Comparison of ENCODE assay signal across 21 cellular contexts in genomic region chr2:32416519-32416918, GRCh38. TPM values are rescaled to one million over a fixed set of nuclear protein-coding genes. Genes with fewer than 3 reads are reported as not detected.
DNase-seq lines count a peak whose midpoint lies in the region; ATAC-seq, FAIRE-seq and TF ChIP-seq lines count a peak whose summit lies in the region.
"Had no signal": no experiment of that assay in that cellular context is flagged by ENCODE, and none has a peak within 500 bp of the region (broad histone marks: within the 10 kb centered on the region; RNA-seq: fewer than 3 reads in every experiment).

No MANE protein-coding gene starts in this region.

- H3K27me3 Mint-ChIP-seq in T-helper 17 cell, result no peaks in the 10 kb centered on the region
- H3K27me3 Mint-ChIP-seq in stimulated activated naive B cell treated with anti-CD40 and anti-IgM and Interleukin-4, amounts not matched to agents 10 μg/mL and 1 μg/mL and 100 μg/mL, for 72 hours, result no peaks in the 10 kb centered on the region
- H3K27me3 Mint-ChIP-seq: CD4-positive, alpha-beta memory T cell had no signal

- TF ChIP-seq EP300 in HepG2 (IDR thresholded peaks at IDR 0.05; ENCODE audit: low read depth in 2 of 2, low read length in 2 of 2) (no peak), HepG2 (CRISPR knock-in tag; IDR thresholded peaks at IDR 0.05; ENCODE audit: borderline replicate concordance) (no peak)

- H3K27ac Mint-ChIP-seq in T-helper 17 cell, result peak overlapping the region; percentile 37
- peak overlapping the region; percentile 51 for H3K27ac Mint-ChIP-seq in stimulated activated naive B cell treated with anti-CD40 and anti-IgM and Interleukin-4, amounts not matched to agents 10 μg/mL and 1 μg/mL and 100 μg/mL, for 72 hours
- H3K27ac Mint-ChIP-seq: GM23338, HFFc6 had no signal

- no peak overlapping the region for H3K27ac ChIP-seq in HepG2 (ENCODE audit: extremely low read length, insufficient read depth, low read length)
- no peak overlapping the region for H3K27ac ChIP-seq in right lobe of liver
- H3K27ac ChIP-seq in neutrophil, result peak overlapping the region; percentile 77

- no peaks in the 10 kb centered on the region for H4K20me1 ChIP-seq in HepG2 (ENCODE audit: insufficient read depth, low read length)

- no TSS peak for BruUV-seq in HepG2 (replicated peaks; lab: Mats Ljungman, UMichigan)

- H3K4me1 ChIP-seq in HepG2 (ENCODE audit: insufficient read depth, low read length), result no peaks in the 10 kb centered on the region
- peaks cover 0 to 7% (median 2%) of the 10 kb centered on the region in 4 donors for H3K4me1 ChIP-seq in right lobe of liver
- H3K4me1 ChIP-seq in neutrophil (ENCODE audit: control insufficient read depth in 1 of 2, insufficient read depth in 1 of 2, low read depth in 1 of 2, low read length in 1 of 2), result peaks cover 25 to 41% of the 10 kb centered on the region in 2 experiments

- H3K27me3 ChIP-seq in HepG2 (ENCODE audit: control insufficient read depth in 1 of 2, insufficient read depth in 2 of 2, low read length in 2 of 2), result no peaks in the 10 kb centered on the region
- no peaks in the 10 kb centered on the region for H3K27me3 ChIP-seq in right lobe of liver
- no peaks in the 10 kb centered on the region for H3K27me3 ChIP-seq in neutrophil

- no peak overlapping the region for H3K4me3 Mint-ChIP-seq in T-helper 17 cell
- no peak overlapping the region for H3K4me3 Mint-ChIP-seq in stimulated activated naive B cell treated with anti-CD40 and anti-IgM and Interleukin-4, amounts not matched to agents 10 μg/mL and 1 μg/mL and 100 μg/mL, for 72 hours
- H3K4me3 Mint-ChIP-seq: CD4-positive, alpha-beta memory T cell; GM23338; H9; HFFc6 had no signal

- peaks cover 33% of the 10 kb centered on the region for H3K79me2 ChIP-seq in HepG2 (ENCODE audit: insufficient read depth, low read length)

- no peak overlapping the region for H3K4me2 ChIP-seq in HepG2 (ENCODE audit: low read depth, low read length)
- H3K4me2 ChIP-seq: GM23338 had no signal

- H3K4me3 ChIP-seq in HepG2 (replicated peaks in 1 of 3; ENCODE audit: insufficient read depth in 1 of 3, low read depth in 2 of 3, low read length in 3 of 3), result no peak overlapping the region
- H3K4me3 ChIP-seq in right lobe of liver, result no peak overlapping the region
- no peak overlapping the region for H3K4me3 ChIP-seq in neutrophil (ENCODE audit: low read depth in 1 of 2, low read length in 1 of 2)
- H3K4me3 ChIP-seq: GM23338 had no signal

- DNase-seq in HepG2 (ENCODE audit: low spot score) (no peak), right lobe of liver (no peak), T-helper 17 cell (no peak), EL (no peak)
- no peak for DNase-seq in stimulated activated naive B cell treated with anti-CD40 and anti-IgM and Interleukin-4, amounts not matched to agents 10 μg/mL and 1 μg/mL and 100 μg/mL, for 72 hours
- DNase-seq: C1 segment of cervical spinal cord; Calu3; CD4-positive, alpha-beta memory T cell; COR-L47; DMS53; DMS79 treated with DMSO at 0.1 percent for 48 hours; H9; HFFc6 had no signal

- TF ChIP-seq RAD21 in HepG2 (CRISPR knock-in tag; IDR thresholded peaks at IDR 0.05), result no peak

- no peaks in the 10 kb centered on the region for H3K9me3 ChIP-seq in HepG2 (ENCODE audit: low read length)
- no peaks in the 10 kb centered on the region for H3K9me3 ChIP-seq in right lobe of liver
- no peaks in the 10 kb centered on the region for H3K9me3 ChIP-seq in T-helper 17 cell (ENCODE audit: control insufficient read depth, low read length, poor library complexity, severe bottlenecking)
- no peaks in the 10 kb centered on the region for H3K9me3 ChIP-seq in neutrophil

- H3K4me1 Mint-ChIP-seq in T-helper 17 cell, result peaks cover 17% of the 10 kb centered on the region
- peaks cover 2 to 5% of the 10 kb centered on the region in 2 donors for H3K4me1 Mint-ChIP-seq in stimulated activated naive B cell treated with anti-CD40 and anti-IgM and Interleukin-4, amounts not matched to agents 10 μg/mL and 1 μg/mL and 100 μg/mL, for 72 hours

- H3K36me3 Mint-ChIP-seq in T-helper 17 cell (ENCODE audit: low read depth), result no peaks in the 10 kb centered on the region
- peaks cover 23 to 46% of the 10 kb centered on the region in 2 donors for H3K36me3 Mint-ChIP-seq in stimulated activated naive B cell treated with anti-CD40 and anti-IgM and Interleukin-4, amounts not matched to agents 10 μg/mL and 1 μg/mL and 100 μg/mL, for 72 hours

- TF ChIP-seq CTCF in HepG2 (CRISPR knock-in tag; IDR thresholded peaks at IDR 0.05) (no peak), right lobe of liver (IDR thresholded peaks at IDR 0.05) (no peak), neutrophil (IDR thresholded peaks at IDR 0.05) (no peak)

- CTCF ChIA-PET in HepG2 (lab: Yijun Ruan, JAX; ENCODE audit: low intra/inter-chr PET ratio, low total read pairs), result no interaction called here

- no peak overlapping the region for H2AFZ ChIP-seq in HepG2 (ENCODE audit: low read length)
- H2AFZ ChIP-seq: GM23338 had no signal

- no peak for FAIRE-seq in HepG2 (lab: Jason Lieb, UNC)
- FAIRE-seq: G401.6, GM12892, GM19239 had no signal

- ATAC-seq in HepG2 (no peak), right lobe of liver (no peak), T-helper 17 cell (no peak), GM21390 (IDR thresholded peaks at IDR 0.05; ENCODE audit: unreplicated experiment) (no peak), HG02623 (IDR thresholded peaks at IDR 0.05; ENCODE audit: unreplicated experiment) (no peak)
- ATAC-seq in stimulated activated naive B cell treated with anti-CD40 and anti-IgM and Interleukin-4, amounts not matched to agents 10 μg/mL and 1 μg/mL and 100 μg/mL, for 72 hours (replicated peaks), result no peak
- ATAC-seq: GM23338, HCT116 had no signal

- intact Hi-C loops in HepG2 (cut with micrococcal nuclease; ENCODE audit: unreplicated experiment), result no loop called here
- intact Hi-C loops in right lobe of liver (cut with DNase I), result no loop called here

- POLR2A ChIA-PET in HepG2 (lab: Yijun Ruan, JAX), result no interaction called here

- H3K9me3 Mint-ChIP-seq in stimulated activated naive B cell treated with anti-CD40 and anti-IgM and Interleukin-4, amounts not matched to agents 10 μg/mL and 1 μg/mL and 100 μg/mL, for 72 hours, result no peaks in the 10 kb centered on the region
- H3K9me3 Mint-ChIP-seq: CD4-positive, alpha-beta memory T cell; GM23338; H9; HFFc6 had no signal

- in situ Hi-C loops in HepG2 (cut with HindIII; ENCODE audit: extremely low pct_ligation_motif_present, low pct_unique_long_range_greater_than_20kb), result no loop called here

- no peak overlapping the region for H3K9ac ChIP-seq in HepG2 (ENCODE audit: insufficient read depth, low read depth, low read length)

- 95% methylated on average over 1 of the region's 1 CpG for WGBS in HepG2 (ENCODE audit: low lambda C conversion rate)
- 36% methylated on average over 1 of the region's 1 CpG for WGBS in right lobe of liver (ENCODE audit: insufficient coverage, low coverage, low lambda C conversion rate, missing lambda C conversion rate)

- H3K36me3 ChIP-seq in HepG2 (replicated peaks in 1 of 2; ENCODE audit: control insufficient read depth in 1 of 2, insufficient read depth in 2 of 2, low read length in 2 of 2) (peaks cover 17 to 49% of the 10 kb centered on the region in 2 experiments), right lobe of liver (peaks cover 0 to 21% (median 13%) of the 10 kb centered on the region in 4 donors), neutrophil (peaks cover 14% of the 10 kb centered on the region)

- TF ChIP-seq POLR2A in HepG2 (IDR thresholded peaks at IDR 0.05; ENCODE audit: insufficient read depth in 1 of 2, low read depth in 2 of 2, low read length in 2 of 2), result no peak
- TF ChIP-seq POLR2A in right lobe of liver (IDR thresholded peaks at IDR 0.05), result no peak

TF ChIP-seq in HepG2, 621 proteins besides CTCF, POLR2A, EP300 and RAD21:
- TF ChIP-seq CHD2 (IDR thresholded peaks at IDR 0.05; ENCODE audit: low read depth, low read length) (no peak), HNRNPK (IDR thresholded peaks at IDR 0.05; ENCODE audit: low read depth, low read length, poor library complexity, severe bottlenecking) (peak; percentile 91), ZNF460 (CRISPR knock-in tag; IDR thresholded peaks at IDR 0.05; ENCODE audit: borderline replicate concordance) (no peak), IKZF1 (IDR thresholded peaks at IDR 0.05) (no peak), KDM1A (CRISPR knock-in tag; IDR thresholded peaks at IDR 0.05) (no peak), RBAK (CRISPR knock-in tag; IDR thresholded peaks at IDR 0.05) (no peak), ZNF629 (CRISPR knock-in tag; conservative IDR thresholded peaks at IDR 0.05) (no peak), CAMTA2 (CRISPR knock-in tag; IDR thresholded peaks at IDR 0.05; ENCODE audit: borderline replicate concordance) (no peak)

RNA-seq across cellular contexts. Expression of gene BIRC6, which starts 59.7 kb away (rescaled TPM):
- total RNA-seq in HepG2 (2016; rRNA removed; fragmentation: Illumina TruSeq; extraction: Trizol), result 120 and 158 TPM in 2 replicates
- 98.2 and 106 TPM in 2 replicates for total RNA-seq in HepG2 (2016; cell fraction: cytosol; rRNA removed; fragmentation: Illumina TruSeq; extraction: Trizol; ENCODE audit: low read depth)
- total RNA-seq in HepG2 (2016; cell fraction: insoluble cytoplasmic fraction; rRNA removed; fragmentation: Illumina TruSeq; extraction: Trizol), result 111 and 153 TPM in 2 replicates
- 68.7 and 72.0 TPM in 2 replicates for total RNA-seq in HepG2 (2016; cell fraction: membrane; rRNA removed; fragmentation: Illumina TruSeq; extraction: Trizol)
- total RNA-seq in HepG2 (2016; cell fraction: nucleus; rRNA removed; fragmentation: Illumina TruSeq; extraction: Trizol), result 178 and 187 TPM in 2 replicates
- polyA plus RNA-seq in HepG2 (2011; rRNA removed), result 64.8 and 65.6 TPM in 2 replicates
- 36.0 and 51.5 TPM in 2 replicates for polyA plus RNA-seq in HepG2 (2011; cell fraction: cytosol; rRNA removed)
- 98.6 and 106 TPM in 2 replicates for polyA plus RNA-seq in HepG2 (2011; cell fraction: nucleus; rRNA removed)
- polyA plus RNA-seq in HepG2 (2012), result 42.2 and 47.8 TPM in 2 replicates
- 2.3 and 2.4 TPM in 2 replicates for polyA plus RNA-seq in HepG2 (2016; cell fraction: cytosol; fragmentation: Illumina TruSeq; extraction: Trizol; ENCODE audit: low read depth)
- 64.2 and 67.3 TPM in 2 replicates for polyA plus RNA-seq in HepG2 (2016; cell fraction: insoluble cytoplasmic fraction; fragmentation: Illumina TruSeq; extraction: Trizol; ENCODE audit: low read depth)
- polyA plus RNA-seq in HepG2 (2016; cell fraction: membrane; fragmentation: Illumina TruSeq; extraction: Trizol; ENCODE audit: low read depth), result 5.8 and 7.0 TPM in 2 replicates
- polyA plus RNA-seq in HepG2 (2016; cell fraction: nucleus; fragmentation: Illumina TruSeq; extraction: Trizol; ENCODE audit: insufficient read depth, low read depth), result 59.4 and 64.8 TPM in 2 replicates
- polyA minus RNA-seq in HepG2 (2011; rRNA and poly(A)+ RNA removed; ENCODE audit: low replicate concordance), result 673 and 951 TPM in 2 replicates
- polyA minus RNA-seq in HepG2 (2011; cell fraction: cytosol; rRNA and poly(A)+ RNA removed), result 177 and 213 TPM in 2 replicates
- 675 and 750 TPM in 2 replicates for polyA minus RNA-seq in HepG2 (2011; cell fraction: nucleus; rRNA and poly(A)+ RNA removed)
- 10 to 100 TPM; 43.1 to 63.5 (median 47.2) TPM for total RNA-seq in right lobe of liver
- 100 to 1,000 TPM; 147 to 148 TPM for total RNA-seq in T-helper 17 cell
